ENCODE assay signal across 6 cellular contexts in genomic region chr2:228878138-228878537, GRCh38.
"Had no signal": no experiment of that assay in that cellular context is flagged by ENCODE, and none has a peak within 500 bp of the region (broad histone marks: within the 10 kb centered on the region; RNA-seq: fewer than 3 reads in every experiment).

No MANE protein-coding gene starts in this region.

- H3K27ac ChIP-seq: HL-60, KMS-11 had no signal

- H3K4me3 ChIP-seq: K562 had no signal

- H3K9ac ChIP-seq: KMS-11 had no signal

- DNase-seq: KBM-7, KG1 had no signal

- FAIRE-seq: HTR-8/SVneo, K562 had no signal

- ATAC-seq: K562 had no signal

- H3K4me2 ChIP-seq: KMS-11 had no signal
